ENCODE assay signal across 1 cellular context in the genomic region with DNA sequence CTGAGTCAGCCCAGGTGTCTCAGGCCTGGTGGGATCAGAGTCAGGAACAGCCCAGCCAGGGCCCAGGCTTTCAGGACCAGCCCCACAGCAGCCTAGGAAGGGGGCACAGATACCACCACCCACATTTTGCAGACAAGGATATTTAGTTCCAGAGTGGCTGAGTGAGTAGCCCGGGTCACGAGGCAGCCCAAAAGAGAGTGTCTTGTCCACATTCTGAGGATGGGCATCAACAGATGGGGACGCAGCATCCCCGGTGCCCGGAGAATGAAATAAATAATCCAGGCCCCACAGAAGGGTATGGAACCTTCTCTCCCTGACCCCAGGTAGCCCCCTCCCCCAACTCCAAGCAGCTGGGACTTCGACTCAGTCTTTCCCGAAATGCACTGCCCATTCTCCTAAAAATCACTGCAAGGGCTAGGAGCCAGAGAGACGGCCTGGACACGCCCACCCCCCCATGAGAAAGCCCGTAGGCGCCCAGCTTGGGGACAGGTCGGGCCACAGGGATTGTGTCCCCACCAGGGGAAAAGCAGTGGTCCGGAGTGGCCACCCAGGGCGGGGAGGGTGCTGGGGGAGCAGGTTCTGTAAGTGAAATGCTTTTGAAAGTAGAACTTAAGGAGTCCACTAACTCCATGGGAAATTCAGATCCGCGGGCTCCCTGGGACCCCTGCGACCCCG.
TF ChIP-seq lines count a peak whose summit lies in the region.

No MANE protein-coding gene starts in this region.

TF ChIP-seq in neural cell, 6 proteins besides CTCF, POLR2A, EP300 and RAD21:
- TF ChIP-seq SMC3 (conservative IDR thresholded peaks at IDR 0.05; ENCODE audit: poor library complexity) (no peak), EZH2 (IDR thresholded peaks at IDR 0.05; ENCODE audit: borderline replicate concordance, insufficient read depth, low read length, poor library complexity, severe bottlenecking) (no peak), TAF1 (IDR thresholded peaks at IDR 0.05; ENCODE audit: low read depth) (no peak)
- TF ChIP-seq, protein P1, sequence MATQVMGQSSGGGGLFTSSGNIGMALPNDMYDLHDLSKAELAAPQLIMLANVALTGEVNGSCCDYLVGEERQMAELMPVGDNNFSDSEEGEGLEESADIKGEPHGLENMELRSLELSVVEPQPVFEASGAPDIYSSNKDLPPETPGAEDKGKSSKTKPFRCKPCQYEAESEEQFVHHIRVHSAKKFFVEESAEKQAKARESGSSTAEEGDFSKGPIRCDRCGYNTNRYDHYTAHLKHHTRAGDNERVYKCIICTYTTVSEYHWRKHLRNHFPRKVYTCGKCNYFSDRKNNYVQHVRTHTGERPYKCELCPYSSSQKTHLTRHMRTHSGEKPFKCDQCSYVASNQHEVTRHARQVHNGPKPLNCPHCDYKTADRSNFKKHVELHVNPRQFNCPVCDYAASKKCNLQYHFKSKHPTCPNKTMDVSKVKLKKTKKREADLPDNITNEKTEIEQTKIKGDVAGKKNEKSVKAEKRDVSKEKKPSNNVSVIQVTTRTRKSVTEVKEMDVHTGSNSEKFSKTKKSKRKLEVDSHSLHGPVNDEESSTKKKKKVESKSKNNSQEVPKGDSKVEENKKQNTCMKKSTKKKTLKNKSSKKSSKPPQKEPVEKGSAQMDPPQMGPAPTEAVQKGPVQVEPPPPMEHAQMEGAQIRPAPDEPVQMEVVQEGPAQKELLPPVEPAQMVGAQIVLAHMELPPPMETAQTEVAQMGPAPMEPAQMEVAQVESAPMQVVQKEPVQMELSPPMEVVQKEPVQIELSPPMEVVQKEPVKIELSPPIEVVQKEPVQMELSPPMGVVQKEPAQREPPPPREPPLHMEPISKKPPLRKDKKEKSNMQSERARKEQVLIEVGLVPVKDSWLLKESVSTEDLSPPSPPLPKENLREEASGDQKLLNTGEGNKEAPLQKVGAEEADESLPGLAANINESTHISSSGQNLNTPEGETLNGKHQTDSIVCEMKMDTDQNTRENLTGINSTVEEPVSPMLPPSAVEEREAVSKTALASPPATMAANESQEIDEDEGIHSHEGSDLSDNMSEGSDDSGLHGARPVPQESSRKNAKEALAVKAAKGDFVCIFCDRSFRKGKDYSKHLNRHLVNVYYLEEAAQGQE (IDR thresholded peaks at IDR 0.05; ENCODE audit: borderline replicate concordance): no peak
